Comparison of ENCODE assay signal across 10 cellular contexts in the genomic region with DNA sequence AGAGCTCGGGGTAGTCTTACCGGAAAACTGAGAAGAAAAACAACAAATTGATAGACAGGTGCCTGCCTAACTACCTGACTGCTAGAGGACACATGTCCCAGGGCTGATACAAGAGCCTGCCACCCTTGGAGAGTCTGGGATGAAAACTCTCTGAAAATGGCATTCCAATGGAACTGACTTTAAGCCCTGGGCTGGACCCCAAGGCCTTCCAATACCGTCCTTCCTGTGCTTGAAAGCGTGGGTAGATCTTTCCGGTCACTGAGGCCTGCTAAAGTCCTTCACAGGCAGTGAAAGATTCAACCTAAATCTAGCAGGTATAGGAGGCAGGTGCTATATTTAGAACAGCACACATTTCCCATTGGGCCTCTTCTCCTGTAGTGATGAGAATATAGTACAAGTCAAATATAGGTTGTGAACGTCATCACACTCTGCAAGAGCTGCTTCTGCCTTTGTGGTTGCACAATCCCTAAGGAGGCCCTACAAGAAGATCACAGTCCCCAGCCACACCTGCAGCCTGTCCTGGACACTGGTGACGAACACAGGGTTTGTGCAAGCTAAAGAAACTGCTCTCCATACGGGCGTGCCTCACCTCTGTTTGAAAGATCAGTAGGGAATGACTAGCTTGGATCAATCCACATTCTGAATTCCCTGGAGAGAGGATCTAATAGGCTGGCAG. TPM values are rescaled to one million over a fixed set of nuclear protein-coding genes. Genes with fewer than 3 reads are reported as not detected.
A peak's percentile ranks its signal among the peaks of the same experiment; 100 is the strongest.
DNase-seq lines count a peak whose midpoint lies in the region; ATAC-seq and TF ChIP-seq lines count a peak whose summit lies in the region.
"Had no signal": no experiment of that assay in that cellular context is flagged by ENCODE, and none has a peak within 500 bp of the region (broad histone marks: within the 10 kb centered on the region; RNA-seq: fewer than 3 reads in every experiment).

No MANE protein-coding gene starts in this region.

- TF ChIP-seq CTCF in 22Rv1 (IDR thresholded peaks at IDR 0.05) (no peak), lung (IDR thresholded peaks at IDR 0.05; ENCODE audit: control extremely low read depth, extremely low read depth) (no peak), vagina (IDR thresholded peaks at IDR 0.05) (no peak)

- no peak for TF ChIP-seq POLR2A in vagina (IDR thresholded peaks at IDR 0.05)

- H3K9me3 ChIP-seq in HUES64 (ENCODE audit: insufficient read depth, low read depth, low read length) (peaks cover 4% of the 10 kb centered on the region; the same call in 1 of the 2 replicates), adipocyte (ENCODE audit: control insufficient read depth, low read length) (no peaks in the 10 kb centered on the region), lung (ENCODE audit: control insufficient read depth in 2 of 2, insufficient read depth in 1 of 2, low read length in 1 of 2) (no peaks in the 10 kb centered on the region), vagina (no peaks in the 10 kb centered on the region)

- H3K27ac ChIP-seq in 22Rv1 = peak overlapping the region; percentile 52; the same call in 1 of the 2 replicates
- no peak overlapping the region for H3K27ac ChIP-seq in HUES64 (ENCODE audit: low read depth, low read length)
- H3K27ac ChIP-seq in lung (ENCODE audit: low read depth in 1 of 2, low read length in 1 of 2) = peak overlapping the region; percentile 11 to 37
- H3K27ac ChIP-seq in vagina = peak overlapping the region; percentile 57

- H3K4me3 ChIP-seq in HUES64 (ENCODE audit: low read length) = peak overlapping the region; percentile 51
- H3K4me3 ChIP-seq in adipocyte (ENCODE audit: low read length) = peak overlapping the region; percentile 80
- no peak overlapping the region for H3K4me3 ChIP-seq in lung
- peak overlapping the region in 1 of 2 donors; percentile 97 for H3K4me3 ChIP-seq in vagina

- no peak for ATAC-seq in lung (ENCODE audit: insufficient read depth, low FRiP score)
- no peak for ATAC-seq in HG02852 (IDR thresholded peaks at IDR 0.05; ENCODE audit: unreplicated experiment)
- ATAC-seq in HG03196 (IDR thresholded peaks at IDR 0.05; ENCODE audit: unreplicated experiment) = no peak
- ATAC-seq in HG03139 (IDR thresholded peaks at IDR 0.05; ENCODE audit: unreplicated experiment) = no peak

- H3K36me3 ChIP-seq in HUES64 (ENCODE audit: insufficient read depth, low read length) (peaks cover 15% of the 10 kb centered on the region), adipocyte (ENCODE audit: control insufficient read depth, insufficient read depth, low read length, severe bottlenecking) (no peaks in the 10 kb centered on the region), lung (ENCODE audit: control insufficient read depth in 2 of 2, insufficient read depth in 2 of 2, low read length in 2 of 2) (no peaks in the 10 kb centered on the region), vagina (no peaks in the 10 kb centered on the region)

- no peaks in the 10 kb centered on the region for H3K27me3 ChIP-seq in HUES64 (ENCODE audit: insufficient read depth, low read length)
- no peaks in the 10 kb centered on the region for H3K27me3 ChIP-seq in adipocyte (replicated peaks; ENCODE audit: control insufficient read depth, insufficient read depth, low read length)
- no peaks in the 10 kb centered on the region for H3K27me3 ChIP-seq in lung (ENCODE audit: control insufficient read depth, insufficient read depth)
- H3K27me3 ChIP-seq in vagina = no peaks in the 10 kb centered on the region

- peaks cover 25% of the 10 kb centered on the region for H3K4me1 ChIP-seq in HUES64 (ENCODE audit: insufficient read depth, low read length)
- H3K4me1 ChIP-seq in adipocyte (ENCODE audit: control insufficient read depth, insufficient read depth, low read length) = peaks cover 26% of the 10 kb centered on the region
- H3K4me1 ChIP-seq in lung (ENCODE audit: control insufficient read depth in 2 of 2, insufficient read depth in 2 of 2, low read length in 2 of 2) = peaks cover 3 to 13% of the 10 kb centered on the region in 2 donors
- H3K4me1 ChIP-seq in vagina = peaks cover 29% of the 10 kb centered on the region

- no peak for DNase-seq in adipocyte (ENCODE audit: low read depth)
- DNase-seq in lung (ENCODE audit: low spot score) = no peak
- DNase-seq in vagina (ENCODE audit: extremely low spot score in 2 of 2) = no peak

- 95% methylated on average over 9 of the region's 9 CpGs for WGBS in HUES64
- whole genome bisulfite sequencing in lung, 2 donors = 73 to 89% methylated on average over 9 of the region's 9 CpGs

- intact Hi-C loops in vagina (cut with DNase I) = no loop called here

- H3K9ac ChIP-seq in HUES64 (ENCODE audit: low read depth, low read length) = no peak overlapping the region
- H3K9ac ChIP-seq in adipocyte (ENCODE audit: low read length) = peak overlapping the region; percentile 59

RNA-seq across cellular contexts. Expression of a gene that starts 0.8 kb away (rescaled TPM):
- polyA plus RNA-seq in HUES64 (2013, experiment 1 of 2) = 23.5 TPM
- 24.5 TPM for polyA plus RNA-seq in HUES64 (2013, experiment 2 of 2)
- total RNA-seq in lung = 10 to 100 TPM in 1 of 2 donors, 1 to 10 TPM in 1; 6.9 to 24.6 TPM
- 1 to 10 TPM; 2.4 to 2.7 TPM for polyA plus RNA-seq in lung
- total RNA-seq in vagina = 11.3 TPM

RNA-seq across cellular contexts. Expression of a gene that starts 0.8 kb away (rescaled TPM):
- polyA plus RNA-seq in HUES64 (2013, experiment 1 of 2) = 27.0 TPM
- 30.4 TPM for polyA plus RNA-seq in HUES64 (2013, experiment 2 of 2)
- 10 to 100 TPM; 10.2 to 18.5 TPM for total RNA-seq in lung
- polyA plus RNA-seq in lung = 10 to 100 TPM; 12.8 to 17.3 TPM
- 15.5 TPM for total RNA-seq in vagina

RNA-seq across cellular contexts. Expression of a gene that starts 11.1 kb away (rescaled TPM):
- not detected for polyA plus RNA-seq in HUES64 (2013, experiment 1 of 2)
- polyA plus RNA-seq in HUES64 (2013, experiment 2 of 2) = not detected
- not detected for total RNA-seq in lung
- polyA plus RNA-seq in lung = not detected
- not detected for total RNA-seq in vagina
- total RNA-seq: dermis microvascular lymphatic vessel endothelial cell, urinary bladder had no signal
